19 cellular contexts compared by ENCODE assay signal in genomic region chr13:109154146-109154545, GRCh38.
DNase-seq lines count a peak whose midpoint lies in the region; ATAC-seq, FAIRE-seq and TF ChIP-seq lines count a peak whose summit lies in the region.
"Had no signal": no experiment of that assay in that cellular context is flagged by ENCODE, and none has a peak within 500 bp of the region (broad histone marks: within the 10 kb centered on the region; RNA-seq: fewer than 3 reads in every experiment).

No MANE protein-coding gene starts in this region.

- FAIRE-seq in GM12892 (lab: Jason Lieb, UNC): no peak
- FAIRE-seq: GM19239, kidney, RCC 7860 had no signal

- CTCF ChIA-PET in RWPE1 (lab: Yijun Ruan, JAX): interaction anchor here (0.7 kb wide), 2 partner anchors 193 to 630 kb away, joined by 3 read pairs; no protein-coding TSS in a partner anchor

- H3K4me3 ChIP-seq in epithelial cell of esophagus (ENCODE audit: low read length) (no peak overlapping the region), psoas muscle (no peak overlapping the region)
- H3K4me3 ChIP-seq: colonic mucosa, right atrium auricular region had no signal

- intact Hi-C loops in psoas muscle (cut with DNase I): loop anchor here in 1 of 2 donors (5.0 kb wide), 1 partner anchor 88 kb away; no protein-coding TSS in a partner anchor

- 55 to 73% (median 59%) methylated on average over 8 of the region's 8 CpGs for WGBS in psoas muscle, 3 donors

- peaks cover 10% of the 10 kb centered on the region for H3K4me1 ChIP-seq in psoas muscle
- H3K4me1 ChIP-seq: colonic mucosa, right atrium auricular region had no signal

- POLR2A ChIA-PET in RWPE1 (lab: Yijun Ruan, JAX; ENCODE audit: low non-redundant PET): no interaction called here

- no peaks in the 10 kb centered on the region for H3K9me3 ChIP-seq in psoas muscle
- H3K9me3 ChIP-seq: colonic mucosa, right atrium auricular region had no signal

- peak; percentile 40 to 69 (median 59) for ATAC-seq in psoas muscle
- no peak for ATAC-seq in HG02840 (IDR thresholded peaks at IDR 0.05; ENCODE audit: low FRiP score, unreplicated experiment)

- TF ChIP-seq POLR2A in GM12892 (IDR thresholded peaks at IDR 0.05; ENCODE audit: low read depth, low read length): no peak

- peak; percentile 5 for DNase-seq in H4 (ENCODE audit: low spot score)
- DNase-seq in RWPE1 (ENCODE audit: low spot score): no peak
- DNase-seq in epithelial cell of esophagus (ENCODE audit: low read depth): peak; percentile 18
- no peak for DNase-seq in psoas muscle
- DNase-seq in AG08395 (ENCODE audit: low spot score): no peak
- no peak for DNase-seq in GM12892 (ENCODE audit: insufficient read length)
- DNase-seq: activated B cell treated with CpG ODN at 0.5 μM for 24 hours; C1 segment of cervical spinal cord; colonic mucosa; head of caudate nucleus; KBM-7; kidney; NCI-H1105; NCI-H748 treated with DMSO at 0.1 percent for 48 hours; stimulated activated CD4-positive, alpha-beta T cell treated with anti-CD3 and anti-CD28 coated beads, Interleukin-2, amount 100 ng/mL, for 24 hours had no signal

- TF ChIP-seq CTCF in RWPE1 (conservative IDR thresholded peaks at IDR 0.05; ENCODE audit: low read depth): no peak
- no peak for TF ChIP-seq CTCF in epithelial cell of esophagus (IDR thresholded peaks at IDR 0.05; ENCODE audit: insufficient read depth, low read depth, low read length, missing control alignments)
- TF ChIP-seq CTCF in psoas muscle (IDR thresholded peaks at IDR 0.05): no peak

- H3K27ac ChIP-seq in RWPE1: peak overlapping the region; percentile 100
- no peak overlapping the region for H3K27ac ChIP-seq in psoas muscle
- H3K27ac ChIP-seq: colonic mucosa, right atrium auricular region had no signal

- H3K27me3 ChIP-seq in psoas muscle (ENCODE audit: insufficient read depth in 3 of 3, low read length in 2 of 3): peaks cover 0 to 2% (median 0%) of the 10 kb centered on the region in 3 donors
- H3K27me3 ChIP-seq: colonic mucosa, right atrium auricular region had no signal

- no peaks in the 10 kb centered on the region for H3K36me3 ChIP-seq in psoas muscle (ENCODE audit: insufficient read depth in 1 of 2, low read depth in 1 of 2)
- H3K36me3 ChIP-seq: colonic mucosa, right atrium auricular region had no signal

Comparison
In these comparisons a context has a peak if more than half of its experiments do, and no peak if none do; other contexts are left out.
1. DNase-seq: peak in H4 (single experiment) and epithelial cell of esophagus (single experiment); none in RWPE1 (single experiment), psoas muscle (0 of 2), AG08395 (single experiment) and GM12892 (single experiment).